Comparison of ENCODE assay signal across 13 cellular contexts in the genomic region with DNA sequence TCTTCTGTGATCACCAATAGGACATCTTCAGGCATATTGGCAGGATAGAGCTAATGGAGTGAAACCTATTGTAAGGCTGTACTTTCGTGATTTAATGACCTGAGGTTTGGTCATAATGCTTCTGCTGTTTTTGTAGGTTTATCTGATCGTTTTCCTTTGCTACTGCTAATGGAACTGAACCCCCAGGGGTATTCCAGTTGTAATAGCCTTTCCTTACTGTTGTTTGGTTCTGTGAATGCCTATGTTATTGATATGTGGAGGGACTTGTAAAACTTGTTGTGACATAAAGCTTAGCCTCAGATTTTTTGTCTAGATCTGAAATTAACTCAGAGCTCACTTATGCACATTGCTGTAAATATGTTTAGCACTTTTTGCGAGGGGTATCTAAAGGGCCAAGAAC. TPM values are rescaled to one million over a fixed set of nuclear protein-coding genes. Genes with fewer than 3 reads are reported as not detected.
"Had no signal": no experiment of that assay in that cellular context is flagged by ENCODE, and none has a peak within 500 bp of the region (broad histone marks: within the 10 kb centered on the region; RNA-seq: fewer than 3 reads in every experiment).

No MANE protein-coding gene starts in this region.

- H3K9me3 Mint-ChIP-seq: HFFc6, IgD-negative memory B cell had no signal

- H3K27ac Mint-ChIP-seq: HFFc6, IgD-negative memory B cell had no signal

- H3K36me3 ChIP-seq: HAP-1 had no signal

- H3K9me3 ChIP-seq: HAP-1 had no signal

- H3K4me1 ChIP-seq: HAP-1 had no signal

- H3K27ac ChIP-seq: GM23248, HL-60, KMS-11 had no signal

- H3K36me3 Mint-ChIP-seq: IgD-negative memory B cell had no signal

- H3K4me3 Mint-ChIP-seq: HFFc6, IgD-negative memory B cell had no signal

- DNase-seq: GM23248, GOT3, H7, HFFc6, KBM-7 had no signal

- ATAC-seq: HCT116, HepG2 had no signal

- H3K4me1 Mint-ChIP-seq: IgD-negative memory B cell had no signal

- H3K4me3 ChIP-seq: GM23248, HAP-1 had no signal

RNA-seq across cellular contexts. Expression of a gene that starts 10.9 kb away (rescaled TPM):
- total RNA-seq: GM23248, H4, HepG2, HT1080 had no signal
- polyA plus RNA-seq: GM23248, HepG2, IgD-negative memory B cell had no signal

RNA-seq across cellular contexts. Expression of a gene that starts 49.0 kb away (rescaled TPM):
- total RNA-seq: GM23248, H4, HepG2, HFFc6, HT1080 had no signal
- polyA plus RNA-seq: GM23248, HepG2, IgD-negative memory B cell had no signal
